Comparison of ENCODE assay signal across 25 cellular contexts in genomic region chr1:54603241-54603640, GRCh38. TPM values are rescaled to one million over a fixed set of nuclear protein-coding genes. Genes with fewer than 3 reads are reported as not detected.
"Had no signal": no experiment of that assay in that cellular context is flagged by ENCODE, and none has a peak within 500 bp of the region (broad histone marks: within the 10 kb centered on the region; RNA-seq: fewer than 3 reads in every experiment).

No MANE protein-coding gene starts in this region.

- DNase-seq: cerebellar nuclear complex; colonic mucosa; dermis blood vessel endothelial cell; esophagus squamous epithelium; foreskin fibroblast; immature natural killer cell; left cardiac atrium; left ventricle myocardium inferior; lower lobe of right lung; small intestine; stimulated activated CD4-positive, alpha-beta T cell treated with anti-CD3 and anti-CD28 coated beads, Interleukin-12 subunit alpha, Interleukin-12 subunit beta, amount 100 ng/mL, for 4 hours; tibial artery had no signal

- H3K27me3 ChIP-seq: colonic mucosa, esophagus squamous epithelium, neutrophil, right atrium auricular region, tibial artery had no signal

- H3K9me3 Mint-ChIP-seq: immature natural killer cell; memory B cell; mesothelial cell of epicardium; nephron progenitor cell; stimulated activated naive CD8-positive, alpha-beta T cell treated with anti-CD3 and anti-CD28 coated beads, Interleukin-15, Interleukin-2, amounts not matched to agents 100 ng/mL and 50 ng/mL, for 24 hours had no signal

- H3K27me3 Mint-ChIP-seq: memory B cell; stimulated activated naive CD8-positive, alpha-beta T cell treated with anti-CD3 and anti-CD28 coated beads, Interleukin-15, Interleukin-2, amounts not matched to agents 100 ng/mL and 50 ng/mL, for 24 hours had no signal

- FAIRE-seq: keratinocyte, small intestine had no signal

- H3K27ac ChIP-seq: colonic mucosa, esophagus squamous epithelium, left ventricle myocardium inferior, lower lobe of right lung, neutrophil, right atrium auricular region, tibial artery had no signal

- H3K9me3 ChIP-seq: colonic mucosa, esophagus squamous epithelium, left ventricle myocardium inferior, lower lobe of right lung, neutrophil, right atrium auricular region, tibial artery had no signal

- H3K4me1 Mint-ChIP-seq: mesothelial cell of epicardium had no signal

- H3K4me1 ChIP-seq: left ventricle myocardium inferior, lower lobe of right lung, tibial artery had no signal

- H3K36me3 Mint-ChIP-seq: immature natural killer cell, memory B cell, mesothelial cell of epicardium had no signal

- H3K27ac Mint-ChIP-seq: immature natural killer cell; memory B cell; mesothelial cell of epicardium; nephron progenitor cell; stimulated activated naive CD8-positive, alpha-beta T cell treated with anti-CD3 and anti-CD28 coated beads, Interleukin-15, Interleukin-2, amounts not matched to agents 100 ng/mL and 50 ng/mL, for 24 hours had no signal

- H3K36me3 ChIP-seq: colonic mucosa, lower lobe of right lung had no signal

- ATAC-seq: left cardiac atrium, lower lobe of right lung had no signal

- H3K4me3 Mint-ChIP-seq: immature natural killer cell; memory B cell; mesothelial cell of epicardium; nephron progenitor cell; stimulated activated naive CD8-positive, alpha-beta T cell treated with anti-CD3 and anti-CD28 coated beads, Interleukin-15, Interleukin-2, amounts not matched to agents 100 ng/mL and 50 ng/mL, for 24 hours had no signal

- H3K4me3 ChIP-seq: colonic mucosa, esophagus squamous epithelium, left ventricle myocardium inferior, lower lobe of right lung, right atrium auricular region, tibial artery had no signal

RNA-seq across cellular contexts. Expression of gene FAM151A, which starts 20.1 kb away (rescaled TPM):
- total RNA-seq: dermis blood vessel endothelial cell, epithelial cell of proximal tubule, lower lobe of right lung, mesothelial cell of epicardium, mucosa of gallbladder, osteocyte, posterior vena cava, temporal lobe, ureter had no signal
- polyA plus RNA-seq: immature natural killer cell had no signal

RNA-seq across cellular contexts. Expression of gene MROH7, which starts 38.3 kb away (rescaled TPM):
- total RNA-seq: epithelial cell of proximal tubule had no signal
- polyA plus RNA-seq: immature natural killer cell, keratinocyte had no signal
